In the genomic region with DNA sequence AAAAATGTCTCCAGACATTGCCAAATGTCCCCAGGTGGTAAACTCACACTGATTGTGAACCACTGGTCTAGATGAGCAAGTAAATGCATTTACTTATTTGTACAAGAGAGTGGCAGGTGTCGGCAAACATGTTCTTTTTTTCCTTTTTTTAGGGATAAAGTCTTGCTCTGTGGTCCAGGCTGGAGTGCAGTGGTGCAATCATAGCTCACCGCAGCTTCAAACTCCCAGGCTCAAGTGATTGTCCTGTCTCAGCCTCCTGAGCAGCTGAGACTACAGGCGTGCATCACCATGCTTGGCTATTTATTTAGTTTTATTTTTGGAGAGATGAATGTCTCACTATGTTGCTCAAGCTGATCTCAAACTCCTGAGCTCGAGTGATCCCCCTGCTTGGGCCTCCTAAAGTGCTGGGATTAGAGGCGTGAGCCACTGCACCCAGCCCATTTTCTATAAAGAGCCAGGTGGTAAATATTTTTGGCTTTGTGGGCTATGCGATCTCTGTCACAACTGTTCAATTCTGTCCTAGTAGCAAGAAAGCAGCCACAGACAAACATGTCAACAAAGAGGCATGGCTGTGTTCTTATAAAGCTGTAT, we compare ENCODE assay signal across 26 cellular contexts. TPM values are rescaled to one million over a fixed set of nuclear protein-coding genes. Genes with fewer than 3 reads are reported as not detected.
"Had no signal": no experiment of that assay in that cellular context is flagged by ENCODE, and none has a peak within 500 bp of the region (broad histone marks: within the 10 kb centered on the region; RNA-seq: fewer than 3 reads in every experiment).

No MANE protein-coding gene starts in this region.

- H3K9me3 ChIP-seq: neutrophil, testis had no signal

- H3K36me3 ChIP-seq: brain microvascular endothelial cell, neutrophil had no signal

- H2AFZ ChIP-seq: parathyroid adenoma had no signal

- H3K27me3 ChIP-seq: neutrophil, testis had no signal

- H3K9ac ChIP-seq: parathyroid adenoma had no signal

- ATAC-seq: activated CD8-positive, alpha-beta T cell treated with anti-CD3 and anti-CD28 coated beads for 36 hours; activated naive CD8-positive, alpha-beta T cell treated with anti-CD3 and anti-CD28 coated beads, Interleukin-2, amount 50 U/mL, for 24 hours; activated T-cell treated with anti-CD3 and anti-CD28 coated beads, Interleukin-2, amount 50 U/mL, for 4 hours; left cardiac atrium; sciatic nerve; stimulated activated effector memory CD8-positive, alpha-beta T cell treated with anti-CD3 and anti-CD28 coated beads, Interleukin-12 subunit alpha, Interleukin-12 subunit beta, amount 100 ng/mL, for 72 hours had no signal

- H3K4me1 ChIP-seq: parathyroid adenoma, testis had no signal

- H3K79me2 ChIP-seq: parathyroid adenoma had no signal

- DNase-seq: activated B cell treated with CpG ODN at 0.5 μM for 24 hours; activated CD4-positive, alpha-beta T cell treated with anti-CD3 and anti-CD28 coated beads, Interleukin-2, amount 10 ng/mL, durations not matched to agents 24 days and 14 days; activated CD8-positive, alpha-beta T cell treated with anti-CD3 and anti-CD28 coated beads for 36 hours; activated effector memory CD4-positive, alpha-beta T cell treated with Interleukin-2 at 50 U/mL for 16 hours; activated naive CD4-positive, alpha-beta T cell treated with anti-CD3 and anti-CD28 coated beads, Interleukin-2, amount 10 ng/mL, durations not matched to agents 7 days and 5 days; activated naive CD8-positive, alpha-beta T cell treated with anti-CD3 and anti-CD28 coated beads, Interleukin-2, amount 50 U/mL, for 24 hours; activated T-cell treated with anti-CD3 and anti-CD28 coated beads, Interleukin-2, amount 50 U/mL, for 4 hours; anterior cingulate cortex; brain microvascular endothelial cell; central memory CD4-positive, alpha-beta T cell; dorsolateral prefrontal cortex; foreskin melanocyte; glutamatergic neuron; hippocampal formation; left cardiac atrium; mesenchymal stem cell; stimulated activated CD4-positive, alpha-beta T cell treated with anti-CD3 and anti-CD28 coated beads, Interleukin-4, amount 100 ng/mL, for 24 hours; testis had no signal

- H3K4me3 ChIP-seq: dorsolateral prefrontal cortex, testis had no signal

RNA-seq across cellular contexts. Expression of gene VPREB1, which starts 1.4 kb away (rescaled TPM):
- total RNA-seq: activated B cell treated with CpG ODN at 0.5 μM for 24 hours; activated CD4-positive, alpha-beta T cell treated with anti-CD3 and anti-CD28 coated beads, Interleukin-2, amount 10 ng/mL, durations not matched to agents 24 days and 14 days; activated CD8-positive, alpha-beta T cell treated with anti-CD3 and anti-CD28 coated beads for 36 hours; activated T-cell treated with anti-CD3 and anti-CD28 coated beads, Interleukin-2, amount 50 U/mL, for 4 hours; dorsolateral prefrontal cortex; epithelial cell of proximal tubule; left cardiac atrium; lower leg skin; mucosa of gallbladder; natural killer cell treated with Interleukin-12 subunit alpha and Interleukin-12 subunit beta and Interleukin-15 and Interleukin-18, amount 100 ng/mL, for 72 hours; sciatic nerve; testis had no signal
